In the genomic region with DNA sequence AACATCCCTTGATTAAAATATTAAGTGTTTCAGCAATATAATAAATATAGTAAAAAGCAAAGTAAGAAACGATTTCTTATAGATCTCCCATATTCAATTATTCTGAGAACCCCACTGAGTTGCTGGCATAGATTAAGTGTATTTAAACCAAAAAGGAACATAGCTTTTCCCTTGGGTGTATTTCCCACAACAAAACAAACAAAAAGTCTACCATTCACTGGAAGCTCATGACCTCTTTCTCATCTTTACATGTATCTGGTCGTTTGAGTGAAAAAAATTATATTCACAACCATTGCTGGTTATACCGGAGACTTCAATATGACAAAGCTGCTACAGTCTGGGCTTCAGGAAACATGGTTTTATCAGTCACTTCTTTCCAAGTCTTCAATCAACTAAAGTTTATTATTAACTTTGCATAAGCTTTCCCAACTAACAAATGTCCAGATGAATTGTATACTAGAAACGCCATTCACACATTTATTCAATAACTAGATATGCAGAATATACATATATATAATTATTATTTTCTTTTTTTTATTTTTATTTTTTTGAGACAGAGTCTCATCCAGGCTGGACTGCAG, we compare ENCODE assay signal across 29 cellular contexts.
"Had no signal": no experiment of that assay in that cellular context is flagged by ENCODE, and none has a peak within 500 bp of the region (broad histone marks: within the 10 kb centered on the region; RNA-seq: fewer than 3 reads in every experiment).

No MANE protein-coding gene starts in this region.

- H3K27me3 ChIP-seq: esophagus muscularis mucosa, foreskin keratinocyte, gastroesophageal sphincter, heart right ventricle, neural progenitor cell, sigmoid colon, spleen, testis, tibial artery had no signal

- H2AFZ ChIP-seq: neural progenitor cell had no signal

- DNase-seq: dermis blood vessel endothelial cell; effector memory CD4-positive, alpha-beta T cell; foreskin keratinocyte; glutamatergic neuron; heart right ventricle; hippocampal formation; islet precursor cell; kidney glomerular epithelial cell; left ventricle myocardium superior; lower lobe of right lung; mucosa of descending colon; naive B cell; right cardiac atrium; sigmoid colon; spleen; stimulated activated CD4-positive, alpha-beta T cell treated with anti-CD3 and anti-CD28 coated beads, Interleukin-4, amount 100 ng/mL, for 4 hours; stimulated activated naive CD8-positive, alpha-beta T cell treated with anti-CD3 and anti-CD28 coated beads, Interleukin-15, Interleukin-2, amounts not matched to agents 100 U/mL and 50 U/mL, for 24 hours; substantia nigra; testis; tibial artery had no signal

- H3K4me2 ChIP-seq: neural progenitor cell had no signal

- ATAC-seq: foreskin keratinocyte; gastroesophageal sphincter; heart right ventricle; left ventricle myocardium superior; lower lobe of right lung; mucosa of descending colon; natural killer cell treated with Interleukin-12 subunit alpha and Interleukin-12 subunit beta and Interleukin-15 and Interleukin-18, amount 100 ng/mL, for 72 hours; right cardiac atrium; stimulated activated memory B cell treated with anti-CD40 and anti-IgM and Interleukin-4, amounts not matched to agents 10 μg/mL and 1 μg/mL and 100 μg/mL, for 72 hours; stimulated activated naive CD8-positive, alpha-beta T cell treated with anti-CD3 and anti-CD28 coated beads, Interleukin-15, Interleukin-2, amounts not matched to agents 100 U/mL and 50 U/mL, for 24 hours had no signal

- H3K4me3 Mint-ChIP-seq: naive B cell; natural killer cell treated with Interleukin-12 subunit alpha and Interleukin-12 subunit beta and Interleukin-15 and Interleukin-18, amount 100 ng/mL, for 72 hours; neural progenitor cell; stimulated activated memory B cell treated with anti-CD40 and anti-IgM and Interleukin-4, amounts not matched to agents 10 μg/mL and 1 μg/mL and 100 μg/mL, for 72 hours; type B pancreatic cell had no signal

- H3K9me3 Mint-ChIP-seq: naive B cell; natural killer cell treated with Interleukin-12 subunit alpha and Interleukin-12 subunit beta and Interleukin-15 and Interleukin-18, amount 100 ng/mL, for 72 hours; stimulated activated memory B cell treated with anti-CD40 and anti-IgM and Interleukin-4, amounts not matched to agents 10 μg/mL and 1 μg/mL and 100 μg/mL, for 72 hours; type B pancreatic cell had no signal

- H3K4me1 ChIP-seq: foreskin keratinocyte, gastroesophageal sphincter, lower lobe of right lung, prostate gland, testis, tibial artery had no signal

- H3K27ac ChIP-seq: coronary artery, esophagus muscularis mucosa, foreskin keratinocyte, gastroesophageal sphincter, heart right ventricle, lower lobe of right lung, neural progenitor cell, prostate gland, sigmoid colon, spleen, testis, tibial artery had no signal

- H3K9me3 ChIP-seq: esophagus muscularis mucosa, gastroesophageal sphincter, heart right ventricle, lower lobe of right lung, mucosa of descending colon, prostate gland, sigmoid colon, spleen, testis, tibial artery had no signal

- H3K36me3 ChIP-seq: neural progenitor cell, prostate gland had no signal

- H3K27ac Mint-ChIP-seq: naive B cell; natural killer cell treated with Interleukin-12 subunit alpha and Interleukin-12 subunit beta and Interleukin-15 and Interleukin-18, amount 100 ng/mL, for 72 hours; neural progenitor cell; stimulated activated memory B cell treated with anti-CD40 and anti-IgM and Interleukin-4, amounts not matched to agents 10 μg/mL and 1 μg/mL and 100 μg/mL, for 72 hours; type B pancreatic cell had no signal

- H3K9ac ChIP-seq: neural progenitor cell had no signal

- H3K4me3 ChIP-seq: coronary artery, esophagus muscularis mucosa, gastroesophageal sphincter, heart right ventricle, lower lobe of right lung, mucosa of descending colon, neural progenitor cell, prostate gland, sigmoid colon, spleen, testis, tibial artery had no signal

- FAIRE-seq: endothelial cell of umbilical vein had no signal

- H3K27me3 Mint-ChIP-seq: naive B cell; natural killer cell treated with Interleukin-12 subunit alpha and Interleukin-12 subunit beta and Interleukin-15 and Interleukin-18, amount 100 ng/mL, for 72 hours; stimulated activated memory B cell treated with anti-CD40 and anti-IgM and Interleukin-4, amounts not matched to agents 10 μg/mL and 1 μg/mL and 100 μg/mL, for 72 hours; type B pancreatic cell had no signal
